Comparison of ENCODE assay signal across 25 cellular contexts in genomic region chr7:156666368-156667109, GRCh38. TPM values are rescaled to one million over a fixed set of nuclear protein-coding genes. Genes with fewer than 3 reads are reported as not detected.
DNase-seq lines count a peak whose midpoint lies in the region; ATAC-seq and TF ChIP-seq lines count a peak whose summit lies in the region.
"Had no signal": no experiment of that assay in that cellular context is flagged by ENCODE, and none has a peak within 500 bp of the region (broad histone marks: within the 10 kb centered on the region; RNA-seq: fewer than 3 reads in every experiment).

No MANE protein-coding gene starts in this region.

- H4K20me1 ChIP-seq in hepatocyte (ENCODE audit: insufficient read depth, poor library complexity, severe bottlenecking) = no peaks in the 10 kb centered on the region

- H3K9me3 ChIP-seq in hepatocyte (ENCODE audit: low read depth) = no peaks in the 10 kb centered on the region
- no peaks in the 10 kb centered on the region for H3K9me3 ChIP-seq in transverse colon
- H3K9me3 ChIP-seq: breast epithelium, SK-N-SH, vagina had no signal

- no peaks in the 10 kb centered on the region for H3K79me2 ChIP-seq in hepatocyte

- TF ChIP-seq CTCF in hepatocyte (IDR thresholded peaks at IDR 0.05; ENCODE audit: poor library complexity) (no peak), transverse colon (IDR thresholded peaks at IDR 0.05) (no peak)

- H3K27me3 ChIP-seq in hepatocyte (no peaks in the 10 kb centered on the region), transverse colon (no peaks in the 10 kb centered on the region)
- H3K27me3 ChIP-seq: breast epithelium, vagina had no signal

- no peaks in the 10 kb centered on the region for H3K9me2 ChIP-seq in hepatocyte (replicated peaks; ENCODE audit: insufficient read depth)
- H3K9me2 ChIP-seq: SK-N-SH had no signal

- H3K27ac ChIP-seq in hepatocyte (peak overlapping the region; percentile 96), transverse colon (no peak overlapping the region)
- H3K27ac ChIP-seq: breast epithelium, GM23248, KMS-11, vagina had no signal

- no peaks in the 10 kb centered on the region for H3K36me3 Mint-ChIP-seq in activated naive CD4-positive, alpha-beta T cell treated with anti-CD3 and anti-CD28 coated beads, Interleukin-2, amount 50 U/mL, for 72 hours
- H3K36me3 Mint-ChIP-seq: activated CD8-positive, alpha-beta memory T cell treated with anti-CD3 and anti-CD28 coated beads, Interleukin-2, amount 10 ng/mL, durations not matched to agents 7 days and 5 days had no signal

- in situ Hi-C loops in transverse colon (cut with MboI; ENCODE audit: low pct_ligation_motif_present in 1 of 4, low pct_unique_long_range_greater_than_20kb in 1 of 4, low sequenced_read_pairs in 3 of 4) = no loop called here

- TF ChIP-seq POLR2A in transverse colon (IDR thresholded peaks at IDR 0.05) = no peak

- no peak for TF ChIP-seq EP300 in transverse colon (IDR thresholded peaks at IDR 0.05; ENCODE audit: low read depth)

- peak; percentile 16 to 87 for ATAC-seq in activated naive CD4-positive, alpha-beta T cell treated with anti-CD3 and anti-CD28 coated beads, Interleukin-2, amount 50 U/mL, for 72 hours
- ATAC-seq in GM21381 (IDR thresholded peaks at IDR 0.05; ENCODE audit: unreplicated experiment) = no peak
- ATAC-seq: activated CD8-positive, alpha-beta memory T cell treated with anti-CD3 and anti-CD28 coated beads, Interleukin-2, amount 10 ng/mL, durations not matched to agents 7 days and 5 days had no signal

- H2AFZ ChIP-seq in hepatocyte = no peak overlapping the region
- H2AFZ ChIP-seq: GM23248 had no signal

- peak overlapping the region; percentile 10 for H3K4me2 ChIP-seq in hepatocyte
- H3K4me2 ChIP-seq: KMS-11, SK-N-SH had no signal

- intact Hi-C loops in transverse colon (cut with DNase I; ENCODE audit: low total_unique reads) = no loop called here

- WGBS in hepatocyte (ENCODE audit: low lambda C conversion rate, missing lambda C conversion rate) = 17% methylated on average over 8 of the region's 8 CpGs
- 41 to 42% methylated on average over 5 to 8 of the region's 8 CpGs for WGBS in transverse colon (ENCODE audit: low coverage in 1 of 2), 2 donors

- no peak for DNase-seq in activated naive CD4-positive, alpha-beta T cell treated with anti-CD3 and anti-CD28 coated beads, Interleukin-2, amount 50 U/mL, for 72 hours (ENCODE audit: low spot score in 2 of 2)
- no peak for DNase-seq in activated naive CD4-positive, alpha-beta T cell treated with Interleukin-2 at 50 U/mL for 16 hours
- DNase-seq in NCI-H146 treated with DMSO at 0.1 percent for 48 hours (lab: John Stamatoyannopoulos, UW; ENCODE audit: unreplicated experiment) = peak; percentile 73
- DNase-seq in hepatocyte (ENCODE audit: low spot score) = peak; percentile 73
- DNase-seq in transverse colon = peak; percentile 18
- DNase-seq in Ammon's horn (ENCODE audit: low spot score) = no peak
- DNase-seq in SIG-M5 treated with dmso at 0.1 percent for 504 hours (lab: John Stamatoyannopoulos, UW; ENCODE audit: unreplicated experiment) = no peak
- DNase-seq: activated CD4-positive, alpha-beta T cell treated with anti-CD3 and anti-CD28 coated beads for 1 hour; activated CD8-positive, alpha-beta memory T cell treated with anti-CD3 and anti-CD28 coated beads, Interleukin-2, amount 10 ng/mL, durations not matched to agents 7 days and 5 days; GDM1; GM23248; NCI-H187 treated with DMSO at 0.1 percent for 48 hours; NCI-H446; nucleus accumbens; RPMI8226; SK-N-SH; stimulated activated CD4-positive, alpha-beta T cell treated with anti-CD3 and anti-CD28 coated beads, Interleukin-12 subunit alpha, Interleukin-12 subunit beta, amount 100 ng/mL, for 4 hours; T-helper 9 cell had no signal

- no peaks in the 10 kb centered on the region for H3K36me3 ChIP-seq in hepatocyte (replicated peaks; ENCODE audit: insufficient read depth, low read depth)
- no peaks in the 10 kb centered on the region for H3K36me3 ChIP-seq in transverse colon
- H3K36me3 ChIP-seq: breast epithelium, vagina had no signal

- H3K27ac Mint-ChIP-seq in activated naive CD4-positive, alpha-beta T cell treated with anti-CD3 and anti-CD28 coated beads, Interleukin-2, amount 50 U/mL, for 72 hours = peak overlapping the region in 1 of 2 donors; percentile 38
- H3K27ac Mint-ChIP-seq: activated CD8-positive, alpha-beta memory T cell treated with anti-CD3 and anti-CD28 coated beads, Interleukin-2, amount 10 ng/mL, durations not matched to agents 7 days and 5 days; CD14-positive monocyte; dendritic cell treated with granulocyte-macrophage colony-stimulating factor and Interleukin-4, amounts not matched to agents 40 ng/mL and 50 ng/mL, for 4 days had no signal

- H3K4me3 ChIP-seq in hepatocyte (no peak overlapping the region), transverse colon (no peak overlapping the region)
- H3K4me3 ChIP-seq: breast epithelium, GM23248, vagina had no signal

- H3K9me3 Mint-ChIP-seq in activated naive CD4-positive, alpha-beta T cell treated with anti-CD3 and anti-CD28 coated beads, Interleukin-2, amount 50 U/mL, for 72 hours = no peaks in the 10 kb centered on the region
- H3K9me3 Mint-ChIP-seq: CD14-positive monocyte; dendritic cell treated with granulocyte-macrophage colony-stimulating factor and Interleukin-4, amounts not matched to agents 40 ng/mL and 50 ng/mL, for 4 days had no signal

- H3K4me1 ChIP-seq in hepatocyte (ENCODE audit: insufficient read depth) (peaks cover 29% of the 10 kb centered on the region), transverse colon (peaks cover 0 to 12% (median 4%) of the 10 kb centered on the region in 4 donors)
- H3K4me1 ChIP-seq: breast epithelium, vagina had no signal

RNA-seq across cellular contexts. Expression of gene RNF32, which starts 26.0 kb away (rescaled TPM):
- total RNA-seq in activated naive CD4-positive, alpha-beta T cell treated with anti-CD3 and anti-CD28 coated beads, Interleukin-2, amount 50 U/mL, for 72 hours = 1 to 10 TPM in 1 of 2 donors, not detected in 1; 1.8 TPM
- total RNA-seq in hepatocyte (1.4 and 2.3 TPM in 2 replicates), transverse colon (1 to 10 TPM; 1.1 to 3.0 (median 2.0) TPM)
- polyA plus RNA-seq in hepatocyte = 2.9 and 6.7 TPM in 2 replicates
- total RNA-seq: endothelial cell of umbilical vein, vagina had no signal

Comparison
In these comparisons a context has a peak if more than half of its experiments do, and no peak if none do; other contexts are left out.
1. DNase-seq: peak in NCI-H146 treated with DMSO at 0.1 percent for 48 hours (single experiment), hepatocyte (single experiment) and transverse colon (single experiment); none in activated naive CD4-positive, alpha-beta T cell treated with anti-CD3 and anti-CD28 coated beads, Interleukin-2, amount 50 U/mL, for 72 hours (0 of 2), activated naive CD4-positive, alpha-beta T cell treated with Interleukin-2 at 50 U/mL for 16 hours (single experiment), Ammon's horn (single experiment) and SIG-M5 treated with dmso at 0.1 percent for 504 hours (single experiment).